In the genomic region with DNA sequence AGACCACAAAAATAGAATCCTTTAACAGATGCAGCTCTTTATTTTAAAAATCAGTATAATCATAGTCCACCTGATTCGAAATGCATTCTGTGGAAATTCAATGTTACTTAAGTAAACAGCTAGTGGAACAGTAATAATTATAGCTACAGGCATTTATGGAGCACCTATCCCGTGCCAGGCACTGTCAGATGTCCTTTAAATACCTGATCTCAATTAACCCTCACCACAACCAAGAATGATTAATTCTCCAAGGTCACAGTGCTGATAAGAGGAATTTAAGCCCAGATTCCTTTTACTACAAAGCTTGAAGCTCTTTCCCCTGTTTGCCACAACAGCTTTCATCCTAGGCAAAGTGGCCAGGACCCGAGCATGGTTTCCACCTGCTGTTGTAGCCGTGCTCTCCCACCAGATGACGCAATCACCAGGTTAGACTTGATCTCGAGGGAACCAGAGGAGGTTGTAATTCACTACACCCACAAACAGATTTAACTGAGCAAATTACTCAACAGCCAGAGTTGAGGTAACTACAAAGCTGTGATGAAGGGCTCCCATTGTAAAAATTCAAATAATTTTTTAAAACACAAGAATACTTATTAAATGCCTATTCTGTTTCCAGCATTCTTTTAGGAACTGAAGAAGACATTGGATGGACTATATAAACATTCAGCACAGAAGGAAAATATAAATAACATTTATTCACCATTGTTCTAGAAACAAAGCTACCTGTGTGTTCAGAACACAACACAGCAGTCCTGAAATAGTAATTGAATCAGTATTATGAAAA, we compare ENCODE assay signal across 8 cellular contexts. TPM values are rescaled to one million over a fixed set of nuclear protein-coding genes. Genes with fewer than 3 reads are reported as not detected.
DNase-seq lines count a peak whose midpoint lies in the region; ATAC-seq and TF ChIP-seq lines count a peak whose summit lies in the region.

No MANE protein-coding gene starts in this region.

- H3K27ac ChIP-seq in left ventricle myocardium inferior (replicated peaks), result no peak overlapping the region

- H3K9me3 ChIP-seq in left ventricle myocardium inferior (replicated peaks) (peaks cover 4% of the 10 kb centered on the region), MG63 (peaks cover 5% of the 10 kb centered on the region; the same call in 1 of the 2 replicates)

- peak overlapping the region; percentile 15 for H3K4me3 ChIP-seq in left ventricle myocardium inferior
- H3K4me3 ChIP-seq in MG63, result no peak overlapping the region

- TF ChIP-seq CTCF in left ventricle myocardium inferior (IDR thresholded peaks at IDR 0.05; ENCODE audit: borderline replicate concordance), result peak; percentile 44

- no peaks in the 10 kb centered on the region for H3K9me3 Mint-ChIP-seq in activated T-cell treated with anti-CD3 and anti-CD28 coated beads, Interleukin-2, amount 50 U/mL, for 72 hours

- peaks cover 30% of the 10 kb centered on the region for H3K4me1 ChIP-seq in left ventricle myocardium inferior

- peaks cover 5% of the 10 kb centered on the region for H3K4me1 Mint-ChIP-seq in activated T-cell treated with anti-CD3 and anti-CD28 coated beads, Interleukin-2, amount 50 U/mL, for 72 hours (ENCODE audit: low read depth)

- H3K36me3 ChIP-seq in left ventricle myocardium inferior (no peaks in the 10 kb centered on the region), MG63 (peaks cover 6% of the 10 kb centered on the region)

- DNase-seq in NOMO-1 (lab: John Stamatoyannopoulos, UW; ENCODE audit: unreplicated experiment in 2 of 2) (peak; percentile 43 to 83), NOMO-1 treated with dmso at 0.1 percent for 144 hours (lab: John Stamatoyannopoulos, UW; ENCODE audit: unreplicated experiment) (no peak), NCI-H510A (lab: John Stamatoyannopoulos, UW) (peak; percentile 53), left ventricle myocardium inferior (no peak), MG63 (no peak)
- peak; percentile 48 for DNase-seq in activated T-cell treated with anti-CD3 and anti-CD28 coated beads, Interleukin-2, amount 50 U/mL, for 72 hours
- DNase-seq in stimulated activated CD4-positive, alpha-beta T cell treated with anti-CD3 and anti-CD28 coated beads, TNF-alpha, amount 100 ng/mL, for 4 hours (ENCODE audit: low read depth in 3 of 3), result peak in 2 of 3 experiments; percentile 26 to 27

- H3K27me3 Mint-ChIP-seq in activated T-cell treated with anti-CD3 and anti-CD28 coated beads, Interleukin-2, amount 50 U/mL, for 72 hours (ENCODE audit: low read depth), result no peaks in the 10 kb centered on the region

- H3K36me3 Mint-ChIP-seq in activated T-cell treated with anti-CD3 and anti-CD28 coated beads, Interleukin-2, amount 50 U/mL, for 72 hours (ENCODE audit: insufficient read depth in 2 of 2), result peaks cover 2 to 3% of the 10 kb centered on the region in 2 donors

- peak; percentile 64 for ATAC-seq in HG03175 (IDR thresholded peaks at IDR 0.05; ENCODE audit: unreplicated experiment)
- ATAC-seq in activated T-cell treated with anti-CD3 and anti-CD28 coated beads, Interleukin-2, amount 50 U/mL, for 72 hours (replicated peaks in 1 of 2), result peak; percentile 84 to 88

- no peaks in the 10 kb centered on the region for H3K27me3 ChIP-seq in left ventricle myocardium inferior (ENCODE audit: low read depth)
- no peaks in the 10 kb centered on the region for H3K27me3 ChIP-seq in MG63

- intact Hi-C loops in left ventricle myocardium inferior (cut with micrococcal nuclease), result no loop called here

- H3K27ac Mint-ChIP-seq in activated T-cell treated with anti-CD3 and anti-CD28 coated beads, Interleukin-2, amount 50 U/mL, for 72 hours, result no peak overlapping the region

- H3K4me3 Mint-ChIP-seq in activated T-cell treated with anti-CD3 and anti-CD28 coated beads, Interleukin-2, amount 50 U/mL, for 72 hours, result no peak overlapping the region

RNA-seq across cellular contexts. Expression of gene PRDM10, which starts 10.3 kb away (rescaled TPM):
- 1 to 10 TPM; 5.4 to 5.5 TPM for total RNA-seq in activated T-cell treated with anti-CD3 and anti-CD28 coated beads, Interleukin-2, amount 50 U/mL, for 72 hours
- total RNA-seq in left ventricle myocardium inferior, result 5.4 TPM
- total RNA-seq in MG63 (2014; rRNA removed; shearing (Covaris generic); ENCODE audit: low replicate concordance), result 3.6 and 4.9 TPM in 2 replicates

Comparison
In these comparisons a context has a peak if more than half of its experiments do, and no peak if none do; other contexts are left out.
1. DNase-seq: peak in NOMO-1 (2 of 2), NCI-H510A (single experiment), activated T-cell treated with anti-CD3 and anti-CD28 coated beads, Interleukin-2, amount 50 U/mL, for 72 hours (2 of 2) and stimulated activated CD4-positive, alpha-beta T cell treated with anti-CD3 and anti-CD28 coated beads, TNF-alpha, amount 100 ng/mL, for 4 hours (2 of 3); none in NOMO-1 treated with dmso at 0.1 percent for 144 hours (single experiment), left ventricle myocardium inferior (single experiment) and MG63 (single experiment).